In genomic region chr2:149715005-149715592, GRCh38 we compare ENCODE assay signal across 8 cellular contexts.
DNase-seq lines count a peak whose midpoint lies in the region; ATAC-seq and TF ChIP-seq lines count a peak whose summit lies in the region.

No MANE protein-coding gene starts in this region.

- H3K4me1 ChIP-seq in adrenal gland (replicated peaks in 1 of 2) (no peaks in the 10 kb centered on the region), lower lobe of right lung (no peaks in the 10 kb centered on the region)

- no peak for TF ChIP-seq POLR2A in adrenal gland (IDR thresholded peaks at IDR 0.05)

- no peaks in the 10 kb centered on the region for H3K36me3 Mint-ChIP-seq in natural killer cell treated with Interleukin-12 subunit alpha and Interleukin-12 subunit beta and Interleukin-15 and Interleukin-18, amount 100 ng/mL, for 72 hours

- H3K27ac Mint-ChIP-seq in natural killer cell treated with Interleukin-12 subunit alpha and Interleukin-12 subunit beta and Interleukin-15 and Interleukin-18, amount 100 ng/mL, for 72 hours = no peak overlapping the region

- H3K27me3 Mint-ChIP-seq in natural killer cell treated with Interleukin-12 subunit alpha and Interleukin-12 subunit beta and Interleukin-15 and Interleukin-18, amount 100 ng/mL, for 72 hours = no peaks in the 10 kb centered on the region

- no peak overlapping the region for H3K27ac ChIP-seq in adrenal gland
- no peak overlapping the region for H3K27ac ChIP-seq in lower lobe of right lung

- H3K9me3 ChIP-seq in adrenal gland (replicated peaks in 1 of 3) (no peaks in the 10 kb centered on the region), lower lobe of right lung (no peaks in the 10 kb centered on the region)

- H3K27me3 ChIP-seq in adrenal gland (no peaks in the 10 kb centered on the region), lower lobe of right lung (ENCODE audit: low read depth) (no peaks in the 10 kb centered on the region)

- peak in 1 of 2 donors; percentile 64 for ATAC-seq in lower lobe of right lung
- ATAC-seq in natural killer cell treated with Interleukin-12 subunit alpha and Interleukin-12 subunit beta and Interleukin-15 and Interleukin-18, amount 100 ng/mL, for 72 hours = no peak

- no peaks in the 10 kb centered on the region for H3K4me1 Mint-ChIP-seq in natural killer cell treated with Interleukin-12 subunit alpha and Interleukin-12 subunit beta and Interleukin-15 and Interleukin-18, amount 100 ng/mL, for 72 hours (ENCODE audit: low read depth in 2 of 2)

- H3K36me3 ChIP-seq in adrenal gland (replicated peaks in 1 of 2) (no peaks in the 10 kb centered on the region), lower lobe of right lung (no peaks in the 10 kb centered on the region)

- no peak overlapping the region for H3K4me3 Mint-ChIP-seq in natural killer cell treated with Interleukin-12 subunit alpha and Interleukin-12 subunit beta and Interleukin-15 and Interleukin-18, amount 100 ng/mL, for 72 hours

- intact Hi-C loops in adrenal gland (cut with DNase I) = loop anchor here in 1 of 2 donors (10.0 kb wide), 1 partner anchor 110 kb away; no protein-coding TSS in a partner anchor
- intact Hi-C loops in lower lobe of right lung (cut with DNase I) = no loop called here

- H3K4me3 ChIP-seq in GM12875 (ENCODE audit: low read depth, low read length) (no peak overlapping the region), adrenal gland (no peak overlapping the region), lower lobe of right lung (no peak overlapping the region)

- TF ChIP-seq CTCF in GM12875 (IDR thresholded peaks at IDR 0.05; ENCODE audit: borderline replicate concordance, insufficient read depth, low read depth, low read length) (peak; percentile 63), adrenal gland (IDR thresholded peaks at IDR 0.05) (peak; percentile 23 to 56 (median 37)), lower lobe of right lung (IDR thresholded peaks at IDR 0.05) (peak; percentile 38)

- WGBS in adrenal gland, 4 donors = 68 to 72% (median 70%) methylated on average over 3 of the region's 3 CpGs

- DNase-seq in A172 (ENCODE audit: low spot score) (peak; percentile 79), HT-29 (ENCODE audit: low spot score) (peak; percentile 71), adrenal gland (peak in 4 of 7 donors; percentile 19 to 34 (median 27)), lower lobe of right lung (no peak), NCI-H345 treated with DMSO at 0.1 percent for 48 hours (lab: John Stamatoyannopoulos, UW; ENCODE audit: unreplicated experiment) (no peak)
- DNase-seq in natural killer cell treated with Interleukin-12 subunit alpha and Interleukin-12 subunit beta and Interleukin-15 and Interleukin-18, amount 100 ng/mL, for 72 hours (ENCODE audit: low spot score) = no peak
- DNase-seq in stimulated activated CD4-positive, alpha-beta T cell treated with anti-CD3 and anti-CD28 coated beads, Interleukin-4, amount 100 ng/mL, for 4 hours = no peak

- H3K9me3 Mint-ChIP-seq in natural killer cell treated with Interleukin-12 subunit alpha and Interleukin-12 subunit beta and Interleukin-15 and Interleukin-18, amount 100 ng/mL, for 72 hours = peaks cover 5% of the 10 kb centered on the region

Comparison
In these comparisons a context has a peak if more than half of its experiments do, and no peak if none do; other contexts are left out.
1. DNase-seq: peak in A172 (single experiment), HT-29 (single experiment) and adrenal gland (4 of 7); none in lower lobe of right lung (single experiment), natural killer cell treated with Interleukin-12 subunit alpha and Interleukin-12 subunit beta and Interleukin-15 and Interleukin-18, amount 100 ng/mL, for 72 hours (single experiment), stimulated activated CD4-positive, alpha-beta T cell treated with anti-CD3 and anti-CD28 coated beads, Interleukin-4, amount 100 ng/mL, for 4 hours (0 of 2) and NCI-H345 treated with DMSO at 0.1 percent for 48 hours (single experiment).
2. Peak in every context shown above with its lines, with median percentiles within 50 percentile points of each other: CTCF ChIP-seq.